In the genomic region with DNA sequence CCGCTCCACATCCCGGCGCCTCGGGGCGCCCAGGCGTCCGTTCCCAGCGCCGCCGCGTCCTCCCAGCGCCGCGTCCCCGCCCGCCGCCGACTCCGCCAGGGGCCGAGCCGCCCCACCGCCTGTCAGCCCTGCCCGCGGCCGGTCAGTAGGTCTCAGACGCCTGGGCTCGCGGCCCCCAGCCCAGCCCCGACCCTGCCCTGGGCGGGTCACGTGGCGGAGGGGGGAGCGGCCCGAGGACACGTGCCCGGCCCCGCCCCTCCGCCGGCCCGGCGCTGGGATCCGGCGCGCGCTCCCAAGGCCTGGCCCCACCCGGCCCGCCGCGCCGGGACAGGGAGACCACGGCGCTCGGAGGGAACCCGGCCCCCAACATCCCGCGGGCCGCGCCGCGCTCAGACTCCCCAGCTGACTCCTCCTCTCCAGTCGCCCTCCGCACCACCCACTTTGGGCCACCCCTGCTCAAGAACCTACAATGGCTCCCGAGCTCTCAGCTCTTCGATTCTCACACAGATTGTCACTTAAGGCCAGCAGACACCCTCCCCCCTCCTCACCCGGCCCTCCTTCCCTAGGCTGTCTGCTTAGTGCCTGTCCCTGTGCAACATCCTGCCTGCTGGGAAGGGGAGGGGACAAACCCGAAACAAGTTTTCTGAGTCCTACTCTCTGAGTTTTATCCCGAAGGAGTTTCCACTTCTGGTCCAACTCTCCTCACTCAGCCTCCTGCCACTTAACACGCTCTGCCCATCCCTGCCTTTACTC, we compare ENCODE assay signal across 1 cellular context.
TF ChIP-seq lines count a peak whose summit lies in the region.

Gene RAB3IL1 (minus strand): TSS at position 210 of the 753 bp plus-strand sequence. CDS start 199 bp downstream, at position 11.

TF ChIP-seq in HepG2, 621 proteins besides CTCF, POLR2A, EP300 and RAD21 (continued from another document):
- TF ChIP-seq, protein P1, sequence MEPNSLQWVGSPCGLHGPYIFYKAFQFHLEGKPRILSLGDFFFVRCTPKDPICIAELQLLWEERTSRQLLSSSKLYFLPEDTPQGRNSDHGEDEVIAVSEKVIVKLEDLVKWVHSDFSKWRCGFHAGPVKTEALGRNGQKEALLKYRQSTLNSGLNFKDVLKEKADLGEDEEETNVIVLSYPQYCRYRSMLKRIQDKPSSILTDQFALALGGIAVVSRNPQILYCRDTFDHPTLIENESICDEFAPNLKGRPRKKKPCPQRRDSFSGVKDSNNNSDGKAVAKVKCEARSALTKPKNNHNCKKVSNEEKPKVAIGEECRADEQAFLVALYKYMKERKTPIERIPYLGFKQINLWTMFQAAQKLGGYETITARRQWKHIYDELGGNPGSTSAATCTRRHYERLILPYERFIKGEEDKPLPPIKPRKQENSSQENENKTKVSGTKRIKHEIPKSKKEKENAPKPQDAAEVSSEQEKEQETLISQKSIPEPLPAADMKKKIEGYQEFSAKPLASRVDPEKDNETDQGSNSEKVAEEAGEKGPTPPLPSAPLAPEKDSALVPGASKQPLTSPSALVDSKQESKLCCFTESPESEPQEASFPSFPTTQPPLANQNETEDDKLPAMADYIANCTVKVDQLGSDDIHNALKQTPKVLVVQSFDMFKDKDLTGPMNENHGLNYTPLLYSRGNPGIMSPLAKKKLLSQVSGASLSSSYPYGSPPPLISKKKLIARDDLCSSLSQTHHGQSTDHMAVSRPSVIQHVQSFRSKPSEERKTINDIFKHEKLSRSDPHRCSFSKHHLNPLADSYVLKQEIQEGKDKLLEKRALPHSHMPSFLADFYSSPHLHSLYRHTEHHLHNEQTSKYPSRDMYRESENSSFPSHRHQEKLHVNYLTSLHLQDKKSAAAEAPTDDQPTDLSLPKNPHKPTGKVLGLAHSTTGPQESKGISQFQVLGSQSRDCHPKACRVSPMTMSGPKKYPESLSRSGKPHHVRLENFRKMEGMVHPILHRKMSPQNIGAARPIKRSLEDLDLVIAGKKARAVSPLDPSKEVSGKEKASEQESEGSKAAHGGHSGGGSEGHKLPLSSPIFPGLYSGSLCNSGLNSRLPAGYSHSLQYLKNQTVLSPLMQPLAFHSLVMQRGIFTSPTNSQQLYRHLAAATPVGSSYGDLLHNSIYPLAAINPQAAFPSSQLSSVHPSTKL (CRISPR knock-in tag; IDR thresholded peaks at IDR 0.05) = no peak
- TF ChIP-seq ZNF687 (CRISPR knock-in tag; IDR thresholded peaks at IDR 0.05) (peak; percentile 20; the same call in 1 of the 2 replicates), BHLHE40 (IDR thresholded peaks at IDR 0.05; ENCODE audit: low read length) (peak; percentile 54), KDM1A (CRISPR knock-in tag; IDR thresholded peaks at IDR 0.05) (peak; percentile 40; the same call in 1 of the 2 replicates), ZSCAN25 (CRISPR knock-in tag; IDR thresholded peaks at IDR 0.05) (0 out of 2 replicates have a peak, but pooled peaks have one; percentile 49), REPIN1 (CRISPR knock-in tag; IDR thresholded peaks at IDR 0.05; ENCODE audit: borderline replicate concordance, low read depth) (no peak), ZBTB8A (CRISPR knock-in tag; IDR thresholded peaks at IDR 0.05; ENCODE audit: borderline replicate concordance, low read depth) (no peak), ZIK1 (CRISPR knock-in tag; IDR thresholded peaks at IDR 0.05; ENCODE audit: borderline replicate concordance, low read depth) (0 out of 2 replicates have a peak, but pooled peaks have one; percentile 39)
- TF ChIP-seq, protein P2, sequence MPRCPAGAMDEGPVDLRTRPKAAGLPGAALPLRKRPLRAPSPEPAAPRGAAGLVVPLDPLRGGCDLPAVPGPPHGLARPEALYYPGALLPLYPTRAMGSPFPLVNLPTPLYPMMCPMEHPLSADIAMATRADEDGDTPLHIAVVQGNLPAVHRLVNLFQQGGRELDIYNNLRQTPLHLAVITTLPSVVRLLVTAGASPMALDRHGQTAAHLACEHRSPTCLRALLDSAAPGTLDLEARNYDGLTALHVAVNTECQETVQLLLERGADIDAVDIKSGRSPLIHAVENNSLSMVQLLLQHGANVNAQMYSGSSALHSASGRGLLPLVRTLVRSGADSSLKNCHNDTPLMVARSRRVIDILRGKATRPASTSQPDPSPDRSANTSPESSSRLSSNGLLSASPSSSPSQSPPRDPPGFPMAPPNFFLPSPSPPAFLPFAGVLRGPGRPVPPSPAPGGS (CRISPR knock-in tag; IDR thresholded peaks at IDR 0.05) = 0 out of 2 replicates have a peak, but pooled peaks have one; percentile 27
TF ChIP-seq in HepG2: peak in this region for 20.
